ENCODE assay signal across 20 cellular contexts in the genomic region with DNA sequence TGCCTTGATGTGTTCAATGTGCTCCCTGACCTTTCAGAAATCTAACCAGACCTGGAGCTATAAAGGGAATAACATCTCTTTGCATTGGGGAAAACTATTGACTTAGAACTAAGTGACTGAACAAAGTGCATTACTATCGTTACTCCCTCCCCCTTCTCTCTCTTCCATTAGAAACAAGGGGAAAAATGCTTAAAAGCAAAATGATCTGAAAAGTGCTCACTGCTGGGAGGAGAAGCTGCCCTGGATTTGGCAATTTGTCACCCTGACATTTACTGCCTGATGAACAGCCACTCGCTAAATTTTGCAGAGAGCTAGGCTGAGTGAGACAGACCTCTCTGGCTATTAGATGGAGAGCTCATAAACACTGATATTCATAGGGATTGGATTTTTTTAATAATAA. TPM values are rescaled to one million over a fixed set of nuclear protein-coding genes. Genes with fewer than 3 reads are reported as not detected.
DNase-seq lines count a peak whose midpoint lies in the region; ATAC-seq, FAIRE-seq and TF ChIP-seq lines count a peak whose summit lies in the region.
"Had no signal": no experiment of that assay in that cellular context is flagged by ENCODE, and none has a peak within 500 bp of the region (broad histone marks: within the 10 kb centered on the region; RNA-seq: fewer than 3 reads in every experiment).

No MANE protein-coding gene starts in this region.

- H3K27me3 Mint-ChIP-seq in activated naive CD8-positive, alpha-beta T cell treated with anti-CD3 and anti-CD28 coated beads, Interleukin-2, amount 50 U/mL, for 24 hours = peaks cover 15% of the 10 kb centered on the region

- H3K9me3 Mint-ChIP-seq in activated naive CD8-positive, alpha-beta T cell treated with anti-CD3 and anti-CD28 coated beads, Interleukin-2, amount 50 U/mL, for 24 hours = peaks cover 4% of the 10 kb centered on the region

- H3K27me3 ChIP-seq in endocrine pancreas (ENCODE audit: control insufficient read depth, insufficient read depth, low read length) = no peaks in the 10 kb centered on the region
- H3K27me3 ChIP-seq in pancreas = no peaks in the 10 kb centered on the region
- H3K27me3 ChIP-seq: MG63, Peyer's patch had no signal

- H3K9ac ChIP-seq in endocrine pancreas (ENCODE audit: control insufficient read depth, insufficient read depth, low read length) = no peak overlapping the region
- H3K9ac ChIP-seq: KMS-11 had no signal

- FAIRE-seq in pancreas (lab: Jason Lieb, UNC) = no peak
- FAIRE-seq: A204.1, GM12891, H1 had no signal

- DNase-seq in NCI-H1417 (lab: John Stamatoyannopoulos, UW) = peak; percentile 13 to 81 (median 69)
- no peak for DNase-seq in NCI-H1417 treated with DMSO at 0.1 percent for 48 hours (lab: John Stamatoyannopoulos, UW)
- peak; percentile 8 for DNase-seq in HuH-7.5 (ENCODE audit: low spot score)
- no peak for DNase-seq in pancreas
- DNase-seq in activated naive CD8-positive, alpha-beta T cell treated with anti-CD3 and anti-CD28 coated beads, Interleukin-2, amount 50 U/mL, for 24 hours = no peak
- no peak for DNase-seq in kidney tubule cell (ENCODE audit: low spot score)
- DNase-seq in dermis blood vessel endothelial cell = no peak
- DNase-seq: C1 segment of cervical spinal cord, DMS 273 treated with DMSO at 0.1 percent for 48 hours, MG63, NCI-H1092 treated with DMSO at 0.1 percent for 48 hours, NCI-H2029 treated with DMSO at 0.1 percent for 48 hours, NCI-H524 treated with DMSO at 0.1 percent for 48 hours, Peyer's patch, Right ventricle myocardium superior had no signal

- H3K4me3 ChIP-seq in endocrine pancreas (ENCODE audit: control insufficient read depth, insufficient read depth, low read length) (peak overlapping the region; percentile 19), pancreas (no peak overlapping the region)
- H3K4me3 ChIP-seq: MG63, Peyer's patch had no signal

- H3K27ac ChIP-seq in pancreas = no peak overlapping the region
- H3K27ac ChIP-seq: KMS-11, Peyer's patch had no signal

- no peaks in the 10 kb centered on the region for H3K36me3 ChIP-seq in endocrine pancreas (ENCODE audit: control insufficient read depth, insufficient read depth, low read length)
- no peaks in the 10 kb centered on the region for H3K36me3 ChIP-seq in pancreas
- H3K36me3 ChIP-seq: MG63, Peyer's patch had no signal

- H3K9me3 ChIP-seq in endocrine pancreas (ENCODE audit: control insufficient read depth, low read length) (no peaks in the 10 kb centered on the region), pancreas (no peaks in the 10 kb centered on the region)
- H3K9me3 ChIP-seq: MG63, Peyer's patch had no signal

- no peak for TF ChIP-seq CTCF in pancreas (IDR thresholded peaks at IDR 0.05)

- H3K36me3 Mint-ChIP-seq in activated naive CD8-positive, alpha-beta T cell treated with anti-CD3 and anti-CD28 coated beads, Interleukin-2, amount 50 U/mL, for 24 hours (ENCODE audit: low read depth) = no peaks in the 10 kb centered on the region

- WGBS in pancreas, 2 donors = 35 to 44% methylated on average over 2 of the region's 2 CpGs

- peak in 3 of 4 donors; percentile 12 to 84 (median 59) for ATAC-seq in pancreas
- no peak for ATAC-seq in activated naive CD8-positive, alpha-beta T cell treated with anti-CD3 and anti-CD28 coated beads, Interleukin-2, amount 50 U/mL, for 24 hours

- H3K27ac Mint-ChIP-seq in activated naive CD8-positive, alpha-beta T cell treated with anti-CD3 and anti-CD28 coated beads, Interleukin-2, amount 50 U/mL, for 24 hours = no peak overlapping the region

- no peaks in the 10 kb centered on the region for H3K4me1 Mint-ChIP-seq in activated naive CD8-positive, alpha-beta T cell treated with anti-CD3 and anti-CD28 coated beads, Interleukin-2, amount 50 U/mL, for 24 hours

- H3K4me1 ChIP-seq in endocrine pancreas (ENCODE audit: control insufficient read depth, insufficient read depth, low read length) (peaks cover 30% of the 10 kb centered on the region), pancreas (no peaks in the 10 kb centered on the region)
- H3K4me1 ChIP-seq: Peyer's patch had no signal

- no peak overlapping the region for H3K4me3 Mint-ChIP-seq in activated naive CD8-positive, alpha-beta T cell treated with anti-CD3 and anti-CD28 coated beads, Interleukin-2, amount 50 U/mL, for 24 hours

- intact Hi-C loops in pancreas (cut with DNase I) = no loop called here

RNA-seq across cellular contexts. Expression of gene PARM1, which starts 48.6 kb away (rescaled TPM):
- total RNA-seq in pancreas (10 to 100 TPM; 22.0 to 28.0 (median 24.5) TPM), dermis blood vessel endothelial cell (under 0.01 and 0.09 TPM in 2 replicates)
- polyA plus RNA-seq in pancreas = 10 to 100 TPM in 1 of 2 donors, 1 to 10 TPM in 1; 8.3 to 29.7 TPM

Comparison
In these comparisons a context has a peak if more than half of its experiments do, and no peak if none do; other contexts are left out.
1. DNase-seq: peak in NCI-H1417 (3 of 3) and HuH-7.5 (single experiment); none in NCI-H1417 treated with DMSO at 0.1 percent for 48 hours (single experiment), pancreas (0 of 6), activated naive CD8-positive, alpha-beta T cell treated with anti-CD3 and anti-CD28 coated beads, Interleukin-2, amount 50 U/mL, for 24 hours (single experiment), kidney tubule cell (single experiment) and dermis blood vessel endothelial cell (single experiment).
2. RNA of gene PARM1, which starts 48.6 kb away (total RNA-seq): 22.0 to 28.0 TPM in pancreas; under 0.01 to 0.09 TPM in dermis blood vessel endothelial cell; every median in the first group is over 10 times any median in the second.